ENCODE assay signal across 8 cellular contexts in genomic region chr2:207163053-207163814, GRCh38. TPM values are rescaled to one million over a fixed set of nuclear protein-coding genes. Genes with fewer than 3 reads are reported as not detected.
DNase-seq lines count a peak whose midpoint lies in the region; TF ChIP-seq lines count a peak whose summit lies in the region.

No MANE protein-coding gene starts in this region.

- H3K36me3 ChIP-seq in neural progenitor cell (no peaks in the 10 kb centered on the region), OCI-LY7 (ENCODE audit: insufficient read depth, low read length) (no peaks in the 10 kb centered on the region)

- H3K4ac ChIP-seq in H9 (ENCODE audit: low read depth, low read length) = no peak overlapping the region

- peaks cover 68 to 70% of the 10 kb centered on the region in 2 experiments for H3K4me1 Mint-ChIP-seq in H9
- peaks cover 56% of the 10 kb centered on the region for H3K4me1 Mint-ChIP-seq in neural progenitor cell

- peaks cover 0 to 1% (median 0%) of the 10 kb centered on the region in 3 experiments; a peak in 1 of 7 replicates for H3K36me3 Mint-ChIP-seq in H9 (ENCODE audit: insufficient read depth in 1 of 3, low read depth in 3 of 3)
- H3K36me3 Mint-ChIP-seq in neural progenitor cell = peaks cover 2% of the 10 kb centered on the region

- no peak overlapping the region for H2BK5ac ChIP-seq in H9 (ENCODE audit: insufficient read length, low read length)

- no peak overlapping the region for H3T11ph ChIP-seq in H9 (ENCODE audit: low read length)

- H3K4me1 ChIP-seq in H9 (ENCODE audit: insufficient read depth, low read length) (peaks cover 10% of the 10 kb centered on the region), neural progenitor cell (peaks cover 46% of the 10 kb centered on the region), OCI-LY7 (ENCODE audit: insufficient read depth, low read length, poor library complexity, severe bottlenecking) (no peaks in the 10 kb centered on the region)

- H3K27ac ChIP-seq in AG04450 (ENCODE audit: low read depth, low read length) = peak overlapping the region; percentile 97
- H3K27ac ChIP-seq in H9 (ENCODE audit: insufficient read length, low read depth, low read length) = no peak overlapping the region
- H3K27ac ChIP-seq in neural progenitor cell = no peak overlapping the region
- no peak overlapping the region for H3K27ac ChIP-seq in OCI-LY7 (ENCODE audit: low read depth, low read length, poor library complexity, severe bottlenecking)

- no peak overlapping the region for H3K18ac ChIP-seq in H9 (ENCODE audit: insufficient read length, low read depth, low read length)

- H3K27me3 Mint-ChIP-seq in H9 (ENCODE audit: low read depth) (no peaks in the 10 kb centered on the region; the same call in 1 of the 2 replicates), neural progenitor cell (ENCODE audit: insufficient read depth, low read depth) (peaks cover 16% of the 10 kb centered on the region)

- H3K23ac ChIP-seq in H9 (ENCODE audit: insufficient read length, low read depth, low read length) = no peak overlapping the region

- H4K5ac ChIP-seq in H9 (ENCODE audit: insufficient read length, low read depth, low read length) = no peak overlapping the region

- H4K8ac ChIP-seq in H9 (replicated peaks; ENCODE audit: insufficient read length, low read depth, low read length) = no peak overlapping the region

- DNase-seq in AG04450 (ENCODE audit: low read depth, low spot score) (peak; percentile 76), H9 (no peak), fibroblast of the conjunctiva (ENCODE audit: low read depth) (peak; percentile 83), neural progenitor cell (ENCODE audit: low spot score) (no peak), OCI-LY7 (ENCODE audit: low spot score) (no peak), NCI-H2107 (lab: John Stamatoyannopoulos, UW) (no peak), DMS153 treated with DMSO at 0.1 percent for 48 hours (lab: John Stamatoyannopoulos, UW; ENCODE audit: unreplicated experiment) (no peak)
- peak; percentile 20 for DNase-seq in activated CD4-positive, alpha-beta T cell treated with anti-CD3 and anti-CD28 coated beads, Interleukin-2, amount 50 U/mL, for 1 hour

- H3K14ac ChIP-seq in H9 (ENCODE audit: insufficient read depth, low read length) = no peak overlapping the region

- H3K4me3 Mint-ChIP-seq in H9 (peak overlapping the region; percentile 94 to 96), neural progenitor cell (peak overlapping the region; percentile 95)

- peak overlapping the region in 1 of 3 experiments; percentile 25; a peak in 2 of 7 replicates for H3K27ac Mint-ChIP-seq in H9
- peak overlapping the region; percentile 70 for H3K27ac Mint-ChIP-seq in neural progenitor cell

- H2BK20ac ChIP-seq in H9 (ENCODE audit: low read depth, low read length, poor library complexity, severe bottlenecking) = no peak overlapping the region

- CTCF ChIA-PET in AG04450 (lab: Charles Lee) = interaction anchor here (0.5 to 4.1 kb wide), 4 partner anchors 181 to 310 kb away, joined by 3 to 22 read pairs (median 10); no protein-coding TSS in a partner anchor
- CTCF ChIA-PET in OCI-LY7 (lab: Charles Lee; ENCODE audit: unreplicated experiment) = no interaction called here

- peaks cover 23% of the 10 kb centered on the region; the same call in 1 of the 2 replicates for H3K79me2 ChIP-seq in H9 (ENCODE audit: insufficient read depth, low read length)
- H3K79me2 ChIP-seq in neural progenitor cell (ENCODE audit: low read depth) = peaks cover 31% of the 10 kb centered on the region
- H3K79me2 ChIP-seq in OCI-LY7 (ENCODE audit: insufficient read depth, low read depth, low read length) = no peaks in the 10 kb centered on the region

- intact Hi-C loops in OCI-LY7 (cut with micrococcal nuclease; ENCODE audit: unreplicated experiment) = no loop called here

- BruUV-seq in OCI-LY7 (replicated peaks; lab: Mats Ljungman, UMichigan) = no TSS peak

- H3K4me2 ChIP-seq in H9 (ENCODE audit: insufficient read depth, insufficient read length, low read length) (peak overlapping the region; percentile 100), neural progenitor cell (peak overlapping the region; percentile 97), OCI-LY7 (ENCODE audit: low read length) (no peak overlapping the region)

- H2BK120ac ChIP-seq in H9 (ENCODE audit: low read depth, low read length, poor library complexity, severe bottlenecking) = no peak overlapping the region

- H3K9me3 ChIP-seq in AG04450 (ENCODE audit: control insufficient read depth, insufficient read depth, low read length) (no peaks in the 10 kb centered on the region), H9 (ENCODE audit: control insufficient read depth, low read depth, low read length) (no peaks in the 10 kb centered on the region), neural progenitor cell (ENCODE audit: low read depth) (no peaks in the 10 kb centered on the region), OCI-LY7 (ENCODE audit: low read length) (no peaks in the 10 kb centered on the region)

- peak overlapping the region; percentile 31 for H3K9ac ChIP-seq in H9 (ENCODE audit: extremely low read depth, insufficient read length, low read length)
- no peak overlapping the region for H3K9ac ChIP-seq in neural progenitor cell

- no peak overlapping the region for H2AFZ ChIP-seq in H9 (ENCODE audit: low read length)
- H2AFZ ChIP-seq in neural progenitor cell (replicated peaks) = no peak overlapping the region
- no peak overlapping the region for H2AFZ ChIP-seq in OCI-LY7 (ENCODE audit: low read length)

- H2BK12ac ChIP-seq in H9 (ENCODE audit: insufficient read length, low read depth, low read length) = no peak overlapping the region

- H3K9me3 Mint-ChIP-seq in H9 (no peaks in the 10 kb centered on the region), neural progenitor cell (peaks cover 2% of the 10 kb centered on the region)

- H3K27me3 ChIP-seq in AG04450 (ENCODE audit: control insufficient read depth, insufficient read depth, low read length) = no peaks in the 10 kb centered on the region
- H3K27me3 ChIP-seq in H9 (ENCODE audit: insufficient read depth, low read length) = no peaks in the 10 kb centered on the region
- H3K27me3 ChIP-seq in neural progenitor cell = peaks cover 15% of the 10 kb centered on the region

- no peak for TF ChIP-seq CTCF in AG04450 (IDR thresholded peaks at IDR 0.05; ENCODE audit: low read depth, low read length)
- TF ChIP-seq CTCF in H9 (conservative IDR thresholded peaks at IDR 0.05) = no peak
- no peak for TF ChIP-seq CTCF in neural progenitor cell (IDR thresholded peaks at IDR 0.05)
- TF ChIP-seq CTCF in OCI-LY7 (conservative IDR thresholded peaks at IDR 0.05; ENCODE audit: low read length) = no peak

- no peak overlapping the region for H4K91ac ChIP-seq in H9 (ENCODE audit: insufficient read length, low read depth, low read length)

- H3K79me1 ChIP-seq in H9 (ENCODE audit: insufficient read depth, low read depth, low read length, poor library complexity, severe bottlenecking) = no peaks in the 10 kb centered on the region

- POLR2A ChIA-PET in AG04450 (lab: Yijun Ruan, JAX) = interaction anchor here (0.5 to 7.9 kb wide), 4 partner anchors 55 to 171 kb away, joined by 3 to 213 read pairs (median 4); no protein-coding TSS in a partner anchor
- POLR2A ChIA-PET in OCI-LY7 (lab: Charles Lee) = no interaction called here

- peaks cover 19% of the 10 kb centered on the region for H3K23me2 ChIP-seq in H9 (ENCODE audit: insufficient read length, low read depth, low read length, poor library complexity, severe bottlenecking)

- WGBS in H9 (ENCODE audit: extremely low coverage, insufficient read length, low lambda C conversion rate) = no CpG with 5 or more reads among the region's 8 CpGs

- H4K20me1 ChIP-seq in H9 (ENCODE audit: control insufficient read depth, insufficient read depth, insufficient read length) = no peaks in the 10 kb centered on the region
- peaks cover 33% of the 10 kb centered on the region for H4K20me1 ChIP-seq in neural progenitor cell (ENCODE audit: low read depth)
- H4K20me1 ChIP-seq in OCI-LY7 (ENCODE audit: insufficient read depth, low read length) = no peaks in the 10 kb centered on the region

- no peak overlapping the region for H3K56ac ChIP-seq in H9 (ENCODE audit: insufficient read length, low read depth, low read length)

- H3F3A ChIP-seq in neural progenitor cell (ENCODE audit: low read depth) = peaks cover 33% of the 10 kb centered on the region

- H3K4me3 ChIP-seq in AG04450 (ENCODE audit: low read depth, low read length) = peak overlapping the region; percentile 74
- peak overlapping the region; percentile 74 for H3K4me3 ChIP-seq in neural progenitor cell
- no peak overlapping the region for H3K4me3 ChIP-seq in OCI-LY7 (ENCODE audit: low read depth, low read length, poor library complexity, severe bottlenecking)

- H2BK15ac ChIP-seq in H9 (ENCODE audit: low read depth, low read length) = no peak overlapping the region

- no peaks in the 10 kb centered on the region for H3K9me2 ChIP-seq in OCI-LY7 (ENCODE audit: insufficient read depth, low read length)

- H2AK5ac ChIP-seq in H9 (ENCODE audit: insufficient read length, low read length) = no peak overlapping the region

RNA-seq across cellular contexts. Expression of gene KLF7, which starts 2.5 kb away (rescaled TPM):
- polyA plus RNA-seq in AG04450 (2011; rRNA removed) = 22.1 and 22.4 TPM in 2 replicates
- polyA minus RNA-seq in AG04450 (2011; rRNA and poly(A)+ RNA removed) = 74.8 and 110 TPM in 2 replicates
- total RNA-seq in H9 (2021) (32.2 and 33.4 TPM in 2 replicates), neural progenitor cell (ENCODE audit: low replicate concordance) (5.2 and 7.2 TPM in 2 replicates), OCI-LY7 (2022) (0.35 TPM in 1 of 2 replicates, not detected in the other)
- total RNA-seq in OCI-LY7 (2014; rRNA removed; shearing (Covaris generic)) = 0.08 TPM in 1 of 2 replicates, not detected in the other

Comparison
In these comparisons a context has a peak if more than half of its experiments do, and no peak if none do; other contexts are left out.
1. DNase-seq: peak in AG04450 (single experiment), activated CD4-positive, alpha-beta T cell treated with anti-CD3 and anti-CD28 coated beads, Interleukin-2, amount 50 U/mL, for 1 hour (single experiment) and fibroblast of the conjunctiva (single experiment); none in H9 (single experiment), neural progenitor cell (single experiment), OCI-LY7 (single experiment), NCI-H2107 (single experiment) and DMS153 treated with DMSO at 0.1 percent for 48 hours (single experiment).